Comparison of ENCODE assay signal across 11 cellular contexts in the genomic region with DNA sequence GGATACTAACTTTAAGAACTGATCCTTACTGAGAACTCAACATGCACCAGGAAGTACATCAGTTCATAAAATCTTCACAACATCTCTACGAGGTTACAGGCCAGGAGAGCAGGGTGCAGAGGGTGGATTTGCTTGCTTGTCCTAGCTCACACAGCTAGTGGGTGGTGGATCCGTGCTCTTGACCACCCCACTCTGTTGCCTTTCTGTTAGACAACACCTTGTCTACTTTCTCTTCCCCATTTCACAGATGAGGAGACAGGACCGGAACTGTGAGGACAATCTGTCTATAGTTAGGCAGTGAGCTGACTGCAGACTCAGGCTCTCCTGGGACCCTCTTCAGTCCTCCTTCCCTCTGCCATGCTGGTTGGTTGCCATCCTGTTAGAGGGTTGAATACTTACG.
DNase-seq lines count a peak whose midpoint lies in the region; ATAC-seq, FAIRE-seq and TF ChIP-seq lines count a peak whose summit lies in the region.
"Had no signal": no experiment of that assay in that cellular context is flagged by ENCODE, and none has a peak within 500 bp of the region (broad histone marks: within the 10 kb centered on the region; RNA-seq: fewer than 3 reads in every experiment).

No MANE protein-coding gene starts in this region.

- FAIRE-seq in small intestine (lab: Jason Lieb, UNC), result no peak
- FAIRE-seq: endothelial cell of umbilical vein had no signal

- peaks cover 67% of the 10 kb centered on the region for H3K27me3 Mint-ChIP-seq in osteocyte (ENCODE audit: unreplicated experiment)

- H2AFZ ChIP-seq in MM.1S (ENCODE audit: low read length), result peak overlapping the region; percentile 61

- H3K79me2 ChIP-seq in MM.1S (ENCODE audit: low read length), result no peaks in the 10 kb centered on the region

- no peak for TF ChIP-seq CTCF in MM.1S (IDR thresholded peaks at IDR 0.05; ENCODE audit: low read length)
- no peak for TF ChIP-seq CTCF in osteocyte (IDR thresholded peaks at IDR 0.05)

- peak overlapping the region; percentile 6; the same call in 1 of the 2 replicates for H3K9ac ChIP-seq in MM.1S (ENCODE audit: low read length)

- no peaks in the 10 kb centered on the region for H3K9me3 ChIP-seq in MM.1S (replicated peaks; ENCODE audit: insufficient read depth, low read length)
- H3K9me3 ChIP-seq in small intestine (ENCODE audit: control insufficient read depth, low read depth), result no peaks in the 10 kb centered on the region

- H3K27ac Mint-ChIP-seq in osteocyte (ENCODE audit: unreplicated experiment), result no peak overlapping the region

- H3K36me3 ChIP-seq in MM.1S (replicated peaks; ENCODE audit: insufficient read depth, low read length), result no peaks in the 10 kb centered on the region
- H3K36me3 ChIP-seq in small intestine (ENCODE audit: control insufficient read depth in 2 of 2, insufficient read depth in 2 of 2, low read length in 2 of 2), result no peaks in the 10 kb centered on the region

- no peaks in the 10 kb centered on the region; the same call in 1 of the 2 replicates for H3F3A ChIP-seq in MM.1S (ENCODE audit: insufficient read depth, low read length)

- H3K9me3 Mint-ChIP-seq in osteocyte (ENCODE audit: unreplicated experiment), result no peaks in the 10 kb centered on the region

- peak overlapping the region; percentile 56 for H3K27ac ChIP-seq in MM.1S (ENCODE audit: low read length)
- H3K27ac ChIP-seq in small intestine (ENCODE audit: low read depth in 1 of 2, low read length in 1 of 2), result no peak overlapping the region

- TF ChIP-seq POLR2A in erythroblast (IDR thresholded peaks at IDR 0.05; ENCODE audit: low read length), result no peak

- ATAC-seq in GM18868 (IDR thresholded peaks at IDR 0.05; ENCODE audit: unreplicated experiment), result peak; percentile 89
- peak; percentile 82 for ATAC-seq in HG02610 (IDR thresholded peaks at IDR 0.05; ENCODE audit: unreplicated experiment)

- H3K4me1 ChIP-seq in MM.1S (ENCODE audit: low read length), result peaks cover 36% of the 10 kb centered on the region
- H3K4me1 ChIP-seq in small intestine (ENCODE audit: control insufficient read depth in 2 of 2, insufficient read depth in 1 of 2, low read depth in 1 of 2, low read length in 1 of 2), result peaks cover 0 to 2% of the 10 kb centered on the region in 2 donors

- no peaks in the 10 kb centered on the region for H4K20me1 ChIP-seq in MM.1S (ENCODE audit: insufficient read depth, low read length)

- H3K9me2 ChIP-seq in MM.1S (replicated peaks; ENCODE audit: insufficient read depth, low read length), result no peaks in the 10 kb centered on the region

- H3K36me3 Mint-ChIP-seq in osteocyte (ENCODE audit: unreplicated experiment), result no peaks in the 10 kb centered on the region

- H3K4me3 ChIP-seq in MM.1S (ENCODE audit: low read length) (peak overlapping the region; percentile 6; the same call in 1 of the 2 replicates), small intestine (ENCODE audit: low read depth in 1 of 2, low read length in 2 of 2) (no peak overlapping the region)

- no peak overlapping the region for H3K4me3 Mint-ChIP-seq in osteocyte (ENCODE audit: unreplicated experiment)

- H3K27me3 ChIP-seq in MM.1S (replicated peaks; ENCODE audit: insufficient read depth, low read length) (no peaks in the 10 kb centered on the region), small intestine (ENCODE audit: control insufficient read depth in 2 of 2, insufficient read depth in 2 of 2, low read length in 2 of 2) (no peaks in the 10 kb centered on the region)

- 71 to 79% (median 78%) methylated on average over 4 of the region's 4 CpGs for WGBS in small intestine, 3 donors

- DNase-seq in MM.1S, result peak; percentile 15
- peak; percentile 36 for DNase-seq in osteocyte (ENCODE audit: extremely low spot score, unreplicated experiment)
- DNase-seq in effector CD4-positive, alpha-beta T cell, result no peak
- no peak for DNase-seq in small intestine
- no peak for DNase-seq in erythroblast (lab: John Stamatoyannopoulos, UW)
- no peak for DNase-seq in NCI-H2029 (lab: John Stamatoyannopoulos, UW)
- DNase-seq: GF-D8, NCI-H146 had no signal

- peaks cover 21% of the 10 kb centered on the region for H3K4me1 Mint-ChIP-seq in osteocyte (ENCODE audit: unreplicated experiment)

- peak overlapping the region; percentile 62 for H3K4me2 ChIP-seq in MM.1S (ENCODE audit: low read depth, low read length)

Comparison
In these comparisons a context has a peak if more than half of its experiments do, and no peak if none do; other contexts are left out.
1. DNase-seq: peak in MM.1S (single experiment) and osteocyte (single experiment); none in effector CD4-positive, alpha-beta T cell (single experiment), small intestine (single experiment), erythroblast (0 of 2) and NCI-H2029 (single experiment).